Comparison of ENCODE assay signal across 8 cellular contexts in the genomic region with DNA sequence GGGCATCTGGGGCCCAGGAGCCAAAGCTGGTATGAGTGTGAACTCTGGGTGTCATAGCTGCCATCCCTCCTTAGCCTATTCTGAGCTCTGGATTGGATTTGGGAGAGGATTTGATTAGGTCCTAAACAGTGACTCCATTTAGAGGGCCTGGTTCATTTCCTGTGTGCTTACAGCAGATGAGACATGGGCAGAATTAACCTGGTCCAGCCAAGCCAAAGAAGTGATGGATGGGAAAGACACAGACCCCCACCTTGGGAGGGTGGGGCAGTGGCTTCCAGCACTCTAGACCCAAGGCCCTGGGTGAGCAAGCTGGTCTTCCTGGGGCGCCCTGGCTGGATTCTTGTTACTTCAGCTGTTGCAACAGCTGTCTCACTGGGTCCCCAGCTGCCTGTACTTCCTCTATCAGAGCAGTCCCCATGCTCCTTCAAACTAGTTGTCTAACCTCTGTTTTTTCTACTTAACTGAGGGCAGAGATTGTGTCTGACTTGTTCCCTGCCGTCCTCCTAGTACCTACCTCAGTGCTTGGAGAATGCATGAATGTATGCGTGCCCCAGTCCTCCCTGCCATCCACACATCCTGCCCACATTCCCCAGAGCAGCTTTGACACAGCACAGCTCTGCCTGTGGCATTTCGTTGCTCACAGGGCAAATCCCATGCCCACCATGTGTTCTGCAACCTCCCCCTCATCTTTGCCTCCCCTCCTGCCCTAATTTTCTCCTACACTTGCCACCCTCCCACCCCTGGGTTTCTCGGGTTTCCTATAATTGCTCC.
DNase-seq lines count a peak whose midpoint lies in the region; ATAC-seq, FAIRE-seq and TF ChIP-seq lines count a peak whose summit lies in the region.

No MANE protein-coding gene starts in this region.

- no peak overlapping the region for H3K4me3 ChIP-seq in keratinocyte (ENCODE audit: control insufficient read depth in 2 of 3, extremely low read depth in 1 of 3, insufficient read depth in 2 of 3, low read depth in 1 of 3, low read length in 3 of 3)

- CTCF ChIA-PET in activated naive CD4-positive, alpha-beta T cell treated with anti-CD3 and anti-CD28 coated beads, Interleukin-2, amount 10 ng/mL, durations not matched to agents 7 days and 5 days (lab: Charles Lee) = interaction anchor here (0.6 to 4.1 kb wide), 20 partner anchors 9 to 305 kb away, joined by 3 to 29 read pairs (median 10); a partner anchor contains a TSS

- H3K79me2 ChIP-seq in keratinocyte (ENCODE audit: control insufficient read depth, insufficient read depth, low read length) = peaks cover 12% of the 10 kb centered on the region

- peaks cover 8% of the 10 kb centered on the region for H3K9me1 ChIP-seq in keratinocyte (ENCODE audit: control insufficient read depth, extremely low read depth, insufficient read depth, low read length)

- H3K27me3 ChIP-seq in keratinocyte (ENCODE audit: control insufficient read depth, extremely low read depth, insufficient read depth, low read length) = no peaks in the 10 kb centered on the region

- no peaks in the 10 kb centered on the region for H3K27me3 Mint-ChIP-seq in activated naive CD4-positive, alpha-beta T cell treated with anti-CD3 and anti-CD28 coated beads, Interleukin-2, amount 10 ng/mL, durations not matched to agents 7 days and 5 days

- H3K4me1 Mint-ChIP-seq in activated naive CD4-positive, alpha-beta T cell treated with anti-CD3 and anti-CD28 coated beads, Interleukin-2, amount 10 ng/mL, durations not matched to agents 7 days and 5 days = peaks cover 79% of the 10 kb centered on the region

- H3K9me3 ChIP-seq in keratinocyte (ENCODE audit: control insufficient read depth, low read depth, low read length) = no peaks in the 10 kb centered on the region

- FAIRE-seq in keratinocyte (lab: Jason Lieb, UNC) = peak; percentile 49

- peak overlapping the region; percentile 85 for H3K4me3 Mint-ChIP-seq in activated naive CD4-positive, alpha-beta T cell treated with anti-CD3 and anti-CD28 coated beads, Interleukin-2, amount 10 ng/mL, durations not matched to agents 7 days and 5 days

- peaks cover 20% of the 10 kb centered on the region for H3K36me3 Mint-ChIP-seq in activated naive CD4-positive, alpha-beta T cell treated with anti-CD3 and anti-CD28 coated beads, Interleukin-2, amount 10 ng/mL, durations not matched to agents 7 days and 5 days

- no peak overlapping the region for H3K9ac ChIP-seq in keratinocyte (ENCODE audit: control insufficient read depth, extremely low read depth, insufficient read depth, low read length)

- H3K27ac ChIP-seq in keratinocyte (ENCODE audit: control insufficient read depth, insufficient read depth, low read length) (peak overlapping the region; percentile 23), temporal lobe (ENCODE audit: low read depth, low read length) (peak overlapping the region; percentile 93)

- ATAC-seq in GM18498 (IDR thresholded peaks at IDR 0.05; ENCODE audit: unreplicated experiment) (peak; percentile 21), HG02763 (IDR thresholded peaks at IDR 0.05; ENCODE audit: unreplicated experiment) (no peak)

- peak; percentile 46 for DNase-seq in HCEC 1CT
- peak; percentile 47 for DNase-seq in NCI-H226
- DNase-seq in activated naive CD4-positive, alpha-beta T cell treated with anti-CD3 and anti-CD28 coated beads, Interleukin-2, amount 10 ng/mL, durations not matched to agents 7 days and 5 days = peak; percentile 54
- no peak for DNase-seq in keratinocyte (ENCODE audit: low read depth, low spot score)
- no peak for DNase-seq in NCI-H2227 treated with DMSO at 0.1 percent for 48 hours (lab: John Stamatoyannopoulos, UW)

- peak overlapping the region; percentile 96 for H3K27ac Mint-ChIP-seq in activated naive CD4-positive, alpha-beta T cell treated with anti-CD3 and anti-CD28 coated beads, Interleukin-2, amount 10 ng/mL, durations not matched to agents 7 days and 5 days

- H2AFZ ChIP-seq in keratinocyte (ENCODE audit: control insufficient read depth, low read length) = no peak overlapping the region

- H3K4me2 ChIP-seq in keratinocyte (ENCODE audit: control insufficient read depth, extremely low read depth, insufficient read depth, low read depth, low read length) = peak overlapping the region; percentile 74

- peaks cover 7 to 15% of the 10 kb centered on the region in 2 experiments for H3K36me3 ChIP-seq in keratinocyte (ENCODE audit: control insufficient read depth in 2 of 2, extremely low read depth in 1 of 2, insufficient read depth in 2 of 2, low read length in 2 of 2)

- peaks cover 2% of the 10 kb centered on the region for H4K20me1 ChIP-seq in keratinocyte (ENCODE audit: control insufficient read depth, extremely low read depth, insufficient read depth, low read length)

- dilution Hi-C loops in keratinocyte (cut with MboI; ENCODE audit: extremely low pct_ligation_motif_present, low sequenced_read_pairs) = no loop called here

- no peak for TF ChIP-seq CTCF in keratinocyte (optimal IDR thresholded peaks at IDR 0.05 in 1 of 3, IDR thresholded peaks at IDR 0.05 in 1 of 3, conservative IDR thresholded peaks at IDR 0.05 in 1 of 3; ENCODE audit: extremely low read depth in 1 of 3, insufficient read depth in 2 of 3, low read length in 3 of 3)

- no peaks in the 10 kb centered on the region for H3K9me3 Mint-ChIP-seq in activated naive CD4-positive, alpha-beta T cell treated with anti-CD3 and anti-CD28 coated beads, Interleukin-2, amount 10 ng/mL, durations not matched to agents 7 days and 5 days

- H3K4me1 ChIP-seq in keratinocyte (ENCODE audit: control insufficient read depth, extremely low read depth, insufficient read depth, low read length) = peaks cover 68% of the 10 kb centered on the region

Comparison
In these comparisons a context has a peak if more than half of its experiments do, and no peak if none do; other contexts are left out.
1. DNase-seq: peak in HCEC 1CT (single experiment), NCI-H226 (single experiment) and activated naive CD4-positive, alpha-beta T cell treated with anti-CD3 and anti-CD28 coated beads, Interleukin-2, amount 10 ng/mL, durations not matched to agents 7 days and 5 days (single experiment); none in keratinocyte (single experiment) and NCI-H2227 treated with DMSO at 0.1 percent for 48 hours (single experiment).